ENCODE assay signal across 15 cellular contexts in genomic region chr2:120674246-120675170, GRCh38.
"Had no signal": no experiment of that assay in that cellular context is flagged by ENCODE, and none has a peak within 500 bp of the region (broad histone marks: within the 10 kb centered on the region; RNA-seq: fewer than 3 reads in every experiment).

No MANE protein-coding gene starts in this region.

- H3K4me3 ChIP-seq: gastrocnemius medialis, ovary, right lobe of liver, smooth muscle cell, thoracic aorta, tibial nerve, upper lobe of left lung, uterus had no signal

- H3K9me3 Mint-ChIP-seq: dendritic cell treated with granulocyte-macrophage colony-stimulating factor and Interleukin-4, amounts not matched to agents 40 ng/mL and 50 ng/mL, for 4 days; endodermal cell; naive thymus-derived CD8-positive, alpha-beta T cell had no signal

- H3K9me3 ChIP-seq: gastrocnemius medialis, ovary, right lobe of liver, thoracic aorta, tibial nerve, upper lobe of left lung, uterus had no signal

- H3K27me3 ChIP-seq: ovary, right lobe of liver, uterus had no signal

- H3K4me2 ChIP-seq: smooth muscle cell had no signal

- H3K4me1 ChIP-seq: gastrocnemius medialis, right lobe of liver, uterus had no signal

- H3K36me3 Mint-ChIP-seq: naive thymus-derived CD8-positive, alpha-beta T cell had no signal

- H3K4me3 Mint-ChIP-seq: dendritic cell treated with granulocyte-macrophage colony-stimulating factor and Interleukin-4, amounts not matched to agents 40 ng/mL and 50 ng/mL, for 4 days; endodermal cell; nephron progenitor cell had no signal

- ATAC-seq: stimulated activated naive CD8-positive, alpha-beta T cell treated with anti-CD3 and anti-CD28 coated beads, Interleukin-15, Interleukin-2, amounts not matched to agents 100 U/mL and 50 U/mL, for 24 hours had no signal

- DNase-seq: occipital lobe had no signal

- H3K27ac Mint-ChIP-seq: dendritic cell treated with granulocyte-macrophage colony-stimulating factor and Interleukin-4, amounts not matched to agents 40 ng/mL and 50 ng/mL, for 4 days; endodermal cell; naive thymus-derived CD8-positive, alpha-beta T cell; nephron progenitor cell had no signal

- H3K4me1 Mint-ChIP-seq: endodermal cell had no signal

- H3K36me3 ChIP-seq: gastrocnemius medialis, ovary, right lobe of liver, thoracic aorta, tibial nerve, upper lobe of left lung, uterus had no signal

- H3K27ac ChIP-seq: epithelial cell of prostate, gastrocnemius medialis, ovary, right lobe of liver, thoracic aorta, tibial nerve, upper lobe of left lung, uterus had no signal
